In the genomic region with DNA sequence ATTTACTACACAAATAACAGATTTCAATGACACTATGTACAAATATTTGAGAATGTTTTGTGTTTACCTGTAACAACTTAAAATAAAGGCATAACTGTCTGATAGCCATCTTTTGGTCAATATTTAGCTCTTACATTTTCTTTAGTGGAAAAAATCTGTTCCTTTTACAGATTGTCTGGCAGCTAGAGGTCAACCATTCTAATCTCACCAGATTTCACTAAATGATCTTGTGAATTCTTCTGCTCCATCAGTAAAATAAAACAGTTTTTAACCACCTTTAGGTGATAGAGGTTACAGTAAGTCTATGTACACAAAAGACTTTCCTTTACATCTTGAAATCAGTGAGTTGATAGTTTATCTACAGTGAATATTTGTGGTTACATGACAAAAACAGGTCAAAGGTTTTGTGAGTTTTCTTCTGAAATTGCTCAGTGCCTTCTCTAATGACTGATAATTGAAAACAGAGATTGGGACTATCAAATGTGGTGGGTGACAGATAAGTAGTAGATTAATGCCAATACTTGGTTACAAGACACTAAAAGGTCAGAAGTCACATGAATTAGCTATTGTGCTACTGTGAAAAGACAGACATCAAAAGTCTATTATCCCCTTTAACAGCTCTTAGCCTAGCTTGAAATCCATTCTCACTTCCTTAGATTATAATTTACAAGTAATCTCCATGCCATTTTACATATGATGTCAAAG, we compare ENCODE assay signal across 27 cellular contexts. TPM values are rescaled to one million over a fixed set of nuclear protein-coding genes. Genes with fewer than 3 reads are reported as not detected.
A peak's percentile ranks its signal among the peaks of the same experiment; 100 is the strongest.
DNase-seq lines count a peak whose midpoint lies in the region; ATAC-seq and TF ChIP-seq lines count a peak whose summit lies in the region.
"Had no signal": no experiment of that assay in that cellular context is flagged by ENCODE, and none has a peak within 500 bp of the region (broad histone marks: within the 10 kb centered on the region; RNA-seq: fewer than 3 reads in every experiment).

No MANE protein-coding gene starts in this region.

- TF ChIP-seq CTCF in nephron (IDR thresholded peaks at IDR 0.05; ENCODE audit: unreplicated experiment in 3 of 3) = no peak
- no peak for TF ChIP-seq CTCF in adrenal gland (IDR thresholded peaks at IDR 0.05)

- intact Hi-C loops in adrenal gland (cut with DNase I) = no loop called here

- no peaks in the 10 kb centered on the region for H3K36me3 ChIP-seq in adrenal gland (replicated peaks in 1 of 2)
- H3K36me3 ChIP-seq: esophagus muscularis mucosa, pancreas had no signal

- no peak for ATAC-seq in T-helper 17 cell
- ATAC-seq: activated CD8-positive, alpha-beta memory T cell treated with anti-CD3 and anti-CD28 coated beads, Interleukin-2, amount 10 ng/mL, durations not matched to agents 7 days and 5 days; activated T-cell treated with anti-CD3 and anti-CD28 coated beads, Interleukin-2, amount 50 U/mL, for 72 hours; left ventricle myocardium superior; natural killer cell; right cardiac atrium had no signal

- H3K4me1 ChIP-seq in adrenal gland (replicated peaks in 1 of 2) = no peaks in the 10 kb centered on the region

- H3K4me3 Mint-ChIP-seq in nephron = no peak overlapping the region
- H3K4me3 Mint-ChIP-seq in T-helper 17 cell = no peak overlapping the region
- H3K4me3 Mint-ChIP-seq: activated CD4-positive, alpha-beta T cell treated with anti-CD3 and anti-CD28 coated beads, Interleukin-2, amount 10 ng/mL, durations not matched to agents 7 days and 5 days; activated CD8-positive, alpha-beta memory T cell treated with anti-CD3 and anti-CD28 coated beads, Interleukin-2, amount 10 ng/mL, durations not matched to agents 7 days and 5 days; activated T-cell treated with anti-CD3 and anti-CD28 coated beads, Interleukin-2, amount 50 U/mL, for 72 hours; CD4-positive, alpha-beta T cell; endodermal cell; natural killer cell; T-helper 2 cell treated with Interferon-gamma antibody and Interleukin-4, amounts not matched to agents 5 μg/mL and 100 μg/mL, for 36 hours had no signal

- H3K9me3 ChIP-seq in T-helper 17 cell (ENCODE audit: control insufficient read depth, low read length, poor library complexity, severe bottlenecking) (no peaks in the 10 kb centered on the region), adrenal gland (replicated peaks in 1 of 3) (peaks cover 0 to 5% (median 0%) of the 10 kb centered on the region in 3 donors)
- H3K9me3 ChIP-seq: esophagus muscularis mucosa, pancreas had no signal

- no peak overlapping the region for H3K27ac ChIP-seq in adrenal gland
- H3K27ac ChIP-seq: esophagus muscularis mucosa, HL-60, pancreas, SK-N-MC had no signal

- H3K27ac Mint-ChIP-seq in nephron (peak overlapping the region in 2 of 3 experiments; percentile 30 to 48), T-helper 17 cell (no peak overlapping the region)
- H3K27ac Mint-ChIP-seq: activated CD4-positive, alpha-beta T cell treated with anti-CD3 and anti-CD28 coated beads, Interleukin-2, amount 10 ng/mL, durations not matched to agents 7 days and 5 days; activated CD8-positive, alpha-beta memory T cell treated with anti-CD3 and anti-CD28 coated beads, Interleukin-2, amount 10 ng/mL, durations not matched to agents 7 days and 5 days; activated T-cell treated with anti-CD3 and anti-CD28 coated beads, Interleukin-2, amount 50 U/mL, for 72 hours; CD4-positive, alpha-beta T cell; endodermal cell; natural killer cell; T-helper 2 cell treated with Interferon-gamma antibody and Interleukin-4, amounts not matched to agents 5 μg/mL and 100 μg/mL, for 36 hours had no signal

- H3K27me3 ChIP-seq in adrenal gland = no peaks in the 10 kb centered on the region
- H3K27me3 ChIP-seq: esophagus muscularis mucosa had no signal

- peaks cover 15% of the 10 kb centered on the region for H3K27me3 Mint-ChIP-seq in nephron (ENCODE audit: low read depth)
- H3K27me3 Mint-ChIP-seq in T-helper 17 cell = no peaks in the 10 kb centered on the region
- H3K27me3 Mint-ChIP-seq: activated CD4-positive, alpha-beta T cell treated with anti-CD3 and anti-CD28 coated beads, Interleukin-2, amount 10 ng/mL, durations not matched to agents 7 days and 5 days; activated CD8-positive, alpha-beta memory T cell treated with anti-CD3 and anti-CD28 coated beads, Interleukin-2, amount 10 ng/mL, durations not matched to agents 7 days and 5 days; CD4-positive, alpha-beta T cell had no signal

- no peak overlapping the region for H3K4me3 ChIP-seq in adrenal gland
- H3K4me3 ChIP-seq: esophagus muscularis mucosa, pancreas, SK-N-MC had no signal

- H3K9me3 Mint-ChIP-seq in nephron = no peaks in the 10 kb centered on the region
- H3K9me3 Mint-ChIP-seq: activated CD4-positive, alpha-beta T cell treated with anti-CD3 and anti-CD28 coated beads, Interleukin-2, amount 10 ng/mL, durations not matched to agents 7 days and 5 days; endodermal cell; T-helper 2 cell treated with Interferon-gamma antibody and Interleukin-4, amounts not matched to agents 5 μg/mL and 100 μg/mL, for 36 hours had no signal

- in situ Hi-C loops in SK-MEL-5 (cut with HindIII; ENCODE audit: low pct_unique_long_range_greater_than_20kb, low sequenced_read_pairs) = no loop called here

- no peak for TF ChIP-seq POLR2A in adrenal gland (IDR thresholded peaks at IDR 0.05)

- DNase-seq in EL (peak; percentile 51), HCEC 1CT (peak; percentile 41), SK-MEL-5 (ENCODE audit: low read depth, low spot score) (peak; percentile 4), T-helper 17 cell (no peak), adrenal gland (no peak), DMS79 treated with DMSO at 0.1 percent for 48 hours (lab: John Stamatoyannopoulos, UW) (no peak)
- DNase-seq: activated CD4-positive, alpha-beta T cell treated with anti-CD3 and anti-CD28 coated beads, Interleukin-2, amount 10 ng/mL, durations not matched to agents 7 days and 5 days; activated CD8-positive, alpha-beta memory T cell treated with anti-CD3 and anti-CD28 coated beads, Interleukin-2, amount 10 ng/mL, durations not matched to agents 7 days and 5 days; activated naive CD4-positive, alpha-beta T cell treated with Interleukin-2 at 50 U/mL for 16 hours; activated T-cell treated with anti-CD3 and anti-CD28 coated beads, Interleukin-2, amount 50 U/mL, for 72 hours; CD4-positive, alpha-beta T cell; endodermal cell; left ventricle myocardium superior; natural killer cell; NCI-H1105; NCI-H2029 treated with DMSO at 0.1 percent for 48 hours; NCI-H446; pancreas; right cardiac atrium; stimulated activated CD4-positive, alpha-beta T cell treated with anti-CD3 and anti-CD28 coated beads, Interleukin-4, amount 100 ng/mL, for 4 hours; stimulated activated naive CD4-positive, alpha-beta T cell had no signal

- H3K4me1 Mint-ChIP-seq in nephron (peaks cover 33% of the 10 kb centered on the region), T-helper 17 cell (no peaks in the 10 kb centered on the region)
- H3K4me1 Mint-ChIP-seq: activated CD4-positive, alpha-beta T cell treated with anti-CD3 and anti-CD28 coated beads, Interleukin-2, amount 10 ng/mL, durations not matched to agents 7 days and 5 days; activated CD8-positive, alpha-beta memory T cell treated with anti-CD3 and anti-CD28 coated beads, Interleukin-2, amount 10 ng/mL, durations not matched to agents 7 days and 5 days; natural killer cell had no signal

- H3K36me3 Mint-ChIP-seq in nephron (ENCODE audit: low read depth) = no peaks in the 10 kb centered on the region
- H3K36me3 Mint-ChIP-seq in T-helper 17 cell (ENCODE audit: low read depth) = no peaks in the 10 kb centered on the region
- H3K36me3 Mint-ChIP-seq: activated CD8-positive, alpha-beta memory T cell treated with anti-CD3 and anti-CD28 coated beads, Interleukin-2, amount 10 ng/mL, durations not matched to agents 7 days and 5 days; natural killer cell had no signal

RNA-seq across cellular contexts. Expression of gene BMP5, which starts 47.4 kb away (rescaled TPM):
- 0.21 TPM in 1 of 2 replicates, not detected in the other for total RNA-seq in SK-MEL-5 (2014; rRNA removed; shearing (Covaris generic))
- not detected in 2 replicates for polyA plus RNA-seq in SK-MEL-5 (2015; cell fraction: cytosol; rRNA removed)
- polyA plus RNA-seq in SK-MEL-5 (2015; cell fraction: nucleus; rRNA removed) = not detected in 2 replicates
- total RNA-seq in T-helper 17 cell (not detected), adrenal gland (under 1 TPM in 5 of 8 donors, not detected in 3; 0.06 to 0.96 (median 0.28) TPM)
- under 1 TPM; 0.16 to 0.77 (median 0.20) TPM for polyA plus RNA-seq in adrenal gland
- total RNA-seq: activated CD4-positive, alpha-beta T cell treated with anti-CD3 and anti-CD28 coated beads, Interleukin-2, amount 10 ng/mL, durations not matched to agents 7 days and 5 days; activated CD8-positive, alpha-beta memory T cell treated with anti-CD3 and anti-CD28 coated beads, Interleukin-2, amount 10 ng/mL, durations not matched to agents 7 days and 5 days; activated T-cell treated with anti-CD3 and anti-CD28 coated beads, Interleukin-2, amount 50 U/mL, for 72 hours; CD4-positive, alpha-beta T cell; glomerular endothelial cell; natural killer cell had no signal

Comparison
In these comparisons a context has a peak if more than half of its experiments do, and no peak if none do; other contexts are left out.
1. DNase-seq: peak in EL (single experiment), HCEC 1CT (single experiment) and SK-MEL-5 (single experiment); none in T-helper 17 cell (0 of 3), adrenal gland (0 of 7) and DMS79 treated with DMSO at 0.1 percent for 48 hours (single experiment).